Comparison of ENCODE assay signal across 11 cellular contexts in genomic region chr9:20209421-20210340, GRCh38.
DNase-seq lines count a peak whose midpoint lies in the region; ATAC-seq and TF ChIP-seq lines count a peak whose summit lies in the region.
"Had no signal": no experiment of that assay in that cellular context is flagged by ENCODE, and none has a peak within 500 bp of the region (broad histone marks: within the 10 kb centered on the region; RNA-seq: fewer than 3 reads in every experiment).

No MANE protein-coding gene starts in this region.

- peaks cover 35% of the 10 kb centered on the region for H3K4me1 Mint-ChIP-seq in CD8-positive, alpha-beta T cell (ENCODE audit: low read depth)
- peaks cover 39% of the 10 kb centered on the region for H3K4me1 Mint-ChIP-seq in activated T-helper 1 cell treated with anti-CD3 and anti-CD28 coated beads, Interleukin-12 subunit alpha, Interleukin-12 subunit beta, Interleukin-2, Interleukin-4 antibody, amounts not matched to agents 30 ng/mL and 10 ng/mL and 1 ng/mL, durations not matched to agents 14 hours and 24 hours and 36 hours (ENCODE audit: low read depth)

- peak overlapping the region; percentile 70 for H3K27ac Mint-ChIP-seq in CD8-positive, alpha-beta T cell
- H3K27ac Mint-ChIP-seq in activated T-helper 1 cell treated with anti-CD3 and anti-CD28 coated beads, Interleukin-12 subunit alpha, Interleukin-12 subunit beta, Interleukin-2, Interleukin-4 antibody, amounts not matched to agents 30 ng/mL and 10 ng/mL and 1 ng/mL, durations not matched to agents 14 hours and 24 hours and 36 hours: peak overlapping the region; percentile 89

- CTCF ChIA-PET in CD8-positive, alpha-beta T cell (lab: Charles Lee): interaction anchor here (1.5 kb wide), 1 partner anchor 8 kb away, joined by 5 read pairs; no protein-coding TSS in a partner anchor

- H3K27me3 Mint-ChIP-seq in CD8-positive, alpha-beta T cell (ENCODE audit: low read depth): no peaks in the 10 kb centered on the region
- H3K27me3 Mint-ChIP-seq in activated T-helper 1 cell treated with anti-CD3 and anti-CD28 coated beads, Interleukin-12 subunit alpha, Interleukin-12 subunit beta, Interleukin-2, Interleukin-4 antibody, amounts not matched to agents 30 ng/mL and 10 ng/mL and 1 ng/mL, durations not matched to agents 14 hours and 24 hours and 36 hours (ENCODE audit: insufficient read depth): no peaks in the 10 kb centered on the region

- POLR2A ChIA-PET in CD8-positive, alpha-beta T cell (lab: Charles Lee): interaction anchor here (1.0 to 1.7 kb wide), 3 partner anchors 10 to 104 kb away, joined by 4 read pairs; no protein-coding TSS in a partner anchor

- H3K27me3 ChIP-seq in CD8-positive, alpha-beta T cell (ENCODE audit: insufficient read depth, low read length): no peaks in the 10 kb centered on the region

- peak overlapping the region; percentile 59 for H3K4me3 Mint-ChIP-seq in CD8-positive, alpha-beta T cell
- peak overlapping the region; percentile 25 for H3K4me3 Mint-ChIP-seq in activated T-helper 1 cell treated with anti-CD3 and anti-CD28 coated beads, Interleukin-12 subunit alpha, Interleukin-12 subunit beta, Interleukin-2, Interleukin-4 antibody, amounts not matched to agents 30 ng/mL and 10 ng/mL and 1 ng/mL, durations not matched to agents 14 hours and 24 hours and 36 hours

- no peaks in the 10 kb centered on the region for H3K36me3 ChIP-seq in CD8-positive, alpha-beta T cell (ENCODE audit: insufficient read depth, low read length)

- H3K4me3 ChIP-seq in CD8-positive, alpha-beta T cell (ENCODE audit: low read depth, low read length): no peak overlapping the region

- ATAC-seq in CD8-positive, alpha-beta T cell: peak; percentile 92
- ATAC-seq in GM21576 (IDR thresholded peaks at IDR 0.05; ENCODE audit: unreplicated experiment) (no peak), GM19452 (IDR thresholded peaks at IDR 0.05; ENCODE audit: unreplicated experiment) (no peak)

- peak in 5 of 7 experiments; percentile 2 to 74 (median 27) for DNase-seq in CD8-positive, alpha-beta T cell
- DNase-seq in T follicular helper cell (ENCODE audit: low read depth) (peak; percentile 10), NCI-H446 (lab: John Stamatoyannopoulos, UW) (no peak), iPS-NIHi11 (ENCODE audit: low spot score) (no peak)
- DNase-seq in activated T-helper 1 cell treated with anti-CD3 and anti-CD28 coated beads, Interleukin-12 subunit alpha, Interleukin-12 subunit beta, Interleukin-2, Interleukin-4 antibody, amounts not matched to agents 30 ng/mL and 10 ng/mL and 1 ng/mL, durations not matched to agents 14 hours and 24 hours and 36 hours (ENCODE audit: low spot score): peak; percentile 62
- peak; percentile 4 to 12 for DNase-seq in stimulated activated CD4-positive, alpha-beta T cell treated with anti-CD3 and anti-CD28 coated beads, Interleukin-1b, Interleukin-23, amount 100 ng/mL, for 4 hours (ENCODE audit: low read depth in 2 of 2)
- DNase-seq: NCI-H1105 treated with DMSO at 0.1 percent for 48 hours, nucleus accumbens had no signal

- H3K27ac ChIP-seq in CD8-positive, alpha-beta T cell (ENCODE audit: low read depth, low read length): no peak overlapping the region
- H3K27ac ChIP-seq: epithelial cell of prostate had no signal

- TF ChIP-seq CTCF in CD8-positive, alpha-beta T cell (IDR thresholded peaks at IDR 0.05): no peak

- H3K9me3 ChIP-seq in CD8-positive, alpha-beta T cell (ENCODE audit: low read length): no peaks in the 10 kb centered on the region

- H3K9me3 Mint-ChIP-seq in CD8-positive, alpha-beta T cell: no peaks in the 10 kb centered on the region
- H3K9me3 Mint-ChIP-seq in activated T-helper 1 cell treated with anti-CD3 and anti-CD28 coated beads, Interleukin-12 subunit alpha, Interleukin-12 subunit beta, Interleukin-2, Interleukin-4 antibody, amounts not matched to agents 30 ng/mL and 10 ng/mL and 1 ng/mL, durations not matched to agents 14 hours and 24 hours and 36 hours: no peaks in the 10 kb centered on the region

- no peaks in the 10 kb centered on the region for H3K36me3 Mint-ChIP-seq in CD8-positive, alpha-beta T cell
- peaks cover 3% of the 10 kb centered on the region for H3K36me3 Mint-ChIP-seq in activated T-helper 1 cell treated with anti-CD3 and anti-CD28 coated beads, Interleukin-12 subunit alpha, Interleukin-12 subunit beta, Interleukin-2, Interleukin-4 antibody, amounts not matched to agents 30 ng/mL and 10 ng/mL and 1 ng/mL, durations not matched to agents 14 hours and 24 hours and 36 hours (ENCODE audit: low read depth)

- H3K4me1 ChIP-seq in CD8-positive, alpha-beta T cell (ENCODE audit: insufficient read depth, low read length): peaks cover 33% of the 10 kb centered on the region

- intact Hi-C loops in CD8-positive, alpha-beta T cell (cut with DNase I, micrococcal nuclease): loop anchor here in 1 of 2 experiments (10.0 kb wide), 2 partner anchors 55 to 65 kb away; no protein-coding TSS in a partner anchor
- intact Hi-C loops in activated T-helper 1 cell treated with anti-CD3 and anti-CD28 coated beads, Interleukin-12 subunit alpha, Interleukin-12 subunit beta, Interleukin-2, Interleukin-4 antibody, amounts not matched to agents 30 ng/mL and 10 ng/mL and 1 ng/mL, durations not matched to agents 14 hours and 24 hours and 36 hours (cut with micrococcal nuclease): loop anchor here (1.0 to 10.0 kb wide), 22 partner anchors 34 to 1871 kb away; partner anchors contain the start of gene HACD4

Comparison
In these comparisons a context has a peak if more than half of its experiments do, and no peak if none do; other contexts are left out.
1. DNase-seq: peak in CD8-positive, alpha-beta T cell (5 of 7), T follicular helper cell (single experiment), activated T-helper 1 cell treated with anti-CD3 and anti-CD28 coated beads, Interleukin-12 subunit alpha, Interleukin-12 subunit beta, Interleukin-2, Interleukin-4 antibody, amounts not matched to agents 30 ng/mL and 10 ng/mL and 1 ng/mL, durations not matched to agents 14 hours and 24 hours and 36 hours (single experiment) and stimulated activated CD4-positive, alpha-beta T cell treated with anti-CD3 and anti-CD28 coated beads, Interleukin-1b, Interleukin-23, amount 100 ng/mL, for 4 hours (2 of 2); none in NCI-H446 (0 of 2) and iPS-NIHi11 (single experiment).